ENCODE assay signal across 12 cellular contexts in the genomic region with DNA sequence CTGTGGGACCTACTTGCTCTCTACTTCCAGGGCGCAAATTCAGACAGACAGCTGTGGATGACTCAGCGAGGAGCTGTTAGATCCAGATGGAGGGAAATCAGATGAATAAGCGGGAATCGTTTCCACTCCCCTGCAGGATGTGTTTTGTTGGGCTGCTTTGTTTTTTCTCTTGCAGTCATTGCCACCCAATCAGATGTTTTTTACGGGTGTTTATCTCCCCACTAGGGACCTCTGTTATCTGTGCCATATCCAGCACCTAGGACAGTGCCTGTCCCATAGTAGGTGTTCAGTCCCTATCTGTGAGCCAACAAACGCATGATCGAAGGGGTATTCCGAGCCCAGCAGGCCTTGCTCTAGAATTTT. TPM values are rescaled to one million over a fixed set of nuclear protein-coding genes. Genes with fewer than 3 reads are reported as not detected.
DNase-seq lines count a peak whose midpoint lies in the region; ATAC-seq and TF ChIP-seq lines count a peak whose summit lies in the region.
"Had no signal": no experiment of that assay in that cellular context is flagged by ENCODE, and none has a peak within 500 bp of the region (broad histone marks: within the 10 kb centered on the region; RNA-seq: fewer than 3 reads in every experiment).

No MANE protein-coding gene starts in this region.

- ATAC-seq in WTC11 (no peak), HG03095 (IDR thresholded peaks at IDR 0.05; ENCODE audit: unreplicated experiment) (no peak), HG03039 (IDR thresholded peaks at IDR 0.05; ENCODE audit: unreplicated experiment) (no peak)

- H3K79me2 ChIP-seq in mammary epithelial cell (ENCODE audit: insufficient read depth, low read length) = no peaks in the 10 kb centered on the region

- dilution Hi-C loops in mammary epithelial cell (cut with HindIII; ENCODE audit: low sequenced_read_pairs) = no loop called here

- 16% methylated on average over 8 of the region's 8 CpGs for WGBS in mammary epithelial cell (ENCODE audit: low coverage, missing lambda C conversion rate)

- H3K4me1 ChIP-seq in mammary epithelial cell (ENCODE audit: insufficient read depth, low read length) (peaks cover 4% of the 10 kb centered on the region), breast epithelium (no peaks in the 10 kb centered on the region)

- in situ Hi-C loops in mammary epithelial cell (cut with MboI; ENCODE audit: low sequenced_read_pairs in 2 of 2) = no loop called here

- H3K9me3 ChIP-seq in mammary epithelial cell (replicated peaks; ENCODE audit: insufficient read depth, low read length) (peaks cover 7% of the 10 kb centered on the region), breast epithelium (peaks cover 12 to 17% of the 10 kb centered on the region in 2 donors)

- H3K27me3 ChIP-seq in mammary epithelial cell (ENCODE audit: insufficient read depth, low read length) = no peaks in the 10 kb centered on the region
- H3K27me3 ChIP-seq in breast epithelium = no peaks in the 10 kb centered on the region

- H3K9ac ChIP-seq in mammary epithelial cell (ENCODE audit: insufficient read depth, low read length) = no peak overlapping the region

- H3K27me3 Mint-ChIP-seq in WTC11 (ENCODE audit: low read depth) = peaks cover 7% of the 10 kb centered on the region; the same call in 1 of the 2 replicates

- H3K36me3 ChIP-seq in mammary epithelial cell (ENCODE audit: insufficient read depth, low read length) (no peaks in the 10 kb centered on the region), breast epithelium (no peaks in the 10 kb centered on the region)

- no peak overlapping the region for H3K4me2 ChIP-seq in mammary epithelial cell (ENCODE audit: insufficient read depth, low read depth, low read length)

- H4K20me1 ChIP-seq in mammary epithelial cell (ENCODE audit: insufficient read depth, low read length) = peaks cover 2% of the 10 kb centered on the region

- H3K4me3 Mint-ChIP-seq in WTC11 = no peak overlapping the region

- POLR2A ChIA-PET in WTC11 (lab: Charles Lee) = no interaction called here

- peaks cover 22% of the 10 kb centered on the region for H3K36me3 Mint-ChIP-seq in WTC11

- no peak for TF ChIP-seq POLR2A in breast epithelium (IDR thresholded peaks at IDR 0.05)

- peaks cover 28% of the 10 kb centered on the region for H3K9me3 Mint-ChIP-seq in WTC11

- BruUV-seq in mammary epithelial cell (replicated peaks; lab: Mats Ljungman, UMichigan) = no TSS peak

- intact Hi-C loops in mammary epithelial cell (cut with micrococcal nuclease) = no loop called here
- intact Hi-C loops in breast epithelium (cut with DNase I; ENCODE audit: low total_unique reads) = no loop called here
- intact Hi-C loops in head of caudate nucleus (cut with DNase I) = no loop called here

- no peak overlapping the region for H2AFZ ChIP-seq in mammary epithelial cell (ENCODE audit: low read depth, low read length)

- no peak overlapping the region for H3K4me3 ChIP-seq in mammary epithelial cell (replicated peaks in 1 of 3; ENCODE audit: insufficient read depth in 1 of 3, low read depth in 2 of 3, low read length in 3 of 3)
- H3K4me3 ChIP-seq in breast epithelium = no peak overlapping the region

- TF ChIP-seq CTCF in mammary epithelial cell (conservative IDR thresholded peaks at IDR 0.05 in 1 of 2, IDR thresholded peaks at IDR 0.05 in 1 of 2; ENCODE audit: extremely low read depth in 1 of 2, insufficient read depth in 1 of 2, low read depth in 1 of 2, low read length in 2 of 2) = no peak
- TF ChIP-seq CTCF in breast epithelium (IDR thresholded peaks at IDR 0.05) = no peak
- TF ChIP-seq CTCF in WTC11 (IDR thresholded peaks at IDR 0.05) = no peak

- H3K27ac ChIP-seq in mammary epithelial cell (ENCODE audit: insufficient read depth, low read depth, low read length) (no peak overlapping the region), breast epithelium (no peak overlapping the region)

- DNase-seq in mammary epithelial cell (peak; percentile 8), breast epithelium (ENCODE audit: low spot score in 2 of 2) (no peak), WTC11 (ENCODE audit: low spot score) (no peak), head of caudate nucleus (peak in 30 of 42 donors; percentile 14 to 79 (median 46)), CD1c-positive myeloid dendritic cell (ENCODE audit: extremely low spot score) (no peak)
- DNase-seq in activated CD8-positive, alpha-beta memory T cell treated with anti-CD3 and anti-CD28 coated beads, Interleukin-2, amount 50 U/mL, for 4 hours = no peak
- DNase-seq: NCI-H226 had no signal

- CTCF ChIA-PET in mammary epithelial cell (lab: Charles Lee; ENCODE audit: low non-redundant PET) = no interaction called here
- CTCF ChIA-PET in WTC11 (lab: Charles Lee) = interaction anchor here (0.6 to 1.1 kb wide), 2 partner anchors 19 to 1056 kb away, joined by 3 to 5 read pairs; no protein-coding TSS in a partner anchor

- no peak overlapping the region; the same call in 1 of the 2 replicates for H3K27ac Mint-ChIP-seq in WTC11

- peaks cover 17% of the 10 kb centered on the region for H3K4me1 Mint-ChIP-seq in WTC11

TF ChIP-seq in WTC11, 78 proteins besides CTCF, POLR2A, EP300 and RAD21:
- no peak for TF ChIP-seq TP53 (CRISPR knock-in tag; IDR thresholded peaks at IDR 0.05)
- no peak for TF ChIP-seq FOXP1 (CRISPR knock-in tag; IDR thresholded peaks at IDR 0.05; ENCODE audit: borderline replicate concordance)
- TF ChIP-seq ZNF532 (CRISPR knock-in tag; IDR thresholded peaks at IDR 0.05; ENCODE audit: borderline replicate concordance) = no peak
- TF ChIP-seq JUN (CRISPR knock-in tag; IDR thresholded peaks at IDR 0.05) = 0 out of 2 replicates have a peak, but pooled peaks have one; percentile 42
- TF ChIP-seq ZNF416 (CRISPR knock-in tag; IDR thresholded peaks at IDR 0.05) = no peak

RNA-seq across cellular contexts. Expression of gene PARVG, which starts 51.1 kb away (rescaled TPM):
- not detected for total RNA-seq in mammary epithelial cell
- not detected for polyA plus RNA-seq in mammary epithelial cell
- polyA minus RNA-seq in mammary epithelial cell = not detected
- total RNA-seq in breast epithelium = 10 to 100 TPM; 10.2 to 39.2 (median 26.2) TPM
- total RNA-seq in WTC11 (2021) = 0.41 to 0.94 TPM (median 0.69 TPM) in 3 replicates
- total RNA-seq: G401, glomerular endothelial cell, osteocyte had no signal

Comparison
In these comparisons a context has a peak if more than half of its experiments do, and no peak if none do; other contexts are left out.
1. DNase-seq: peak in mammary epithelial cell (single experiment) and head of caudate nucleus (30 of 42); none in breast epithelium (0 of 2), WTC11 (single experiment), activated CD8-positive, alpha-beta memory T cell treated with anti-CD3 and anti-CD28 coated beads, Interleukin-2, amount 50 U/mL, for 4 hours (single experiment) and CD1c-positive myeloid dendritic cell (single experiment).